23 cellular contexts compared by ENCODE assay signal in genomic region chr16:30991052-30991451, GRCh38.
"Had no signal": no experiment of that assay in that cellular context is flagged by ENCODE, and none has a peak within 500 bp of the region (broad histone marks: within the 10 kb centered on the region; RNA-seq: fewer than 3 reads in every experiment).

No MANE protein-coding gene starts in this region.

- H3K9me3 ChIP-seq: ascending aorta, SJCRH30, SK-N-SH had no signal

- H3K27me3 ChIP-seq: ascending aorta, brain microvascular endothelial cell, SJCRH30 had no signal

- H3K27ac Mint-ChIP-seq: activated naive CD8-positive, alpha-beta T cell treated with anti-CD3 and anti-CD28 coated beads, Interleukin-2, amount 50 U/mL, for 24 hours had no signal

- DNase-seq: activated CD4-positive, alpha-beta T cell treated with anti-CD3 and anti-CD28 coated beads for 4 hours; activated naive CD4-positive, alpha-beta T cell treated with anti-CD3 and anti-CD28 coated beads, Interleukin-2, amount 50 U/mL, for 16 hours; activated naive CD8-positive, alpha-beta T cell treated with anti-CD3 and anti-CD28 coated beads, Interleukin-2, amount 50 U/mL, for 24 hours; activated T-cell treated with anti-CD3 and anti-CD28 coated beads for 4 hours; activated T-cell treated with anti-CD3 and anti-CD28 coated beads, Interleukin-2, amount 50 U/mL, for 48 hours; amniotic stem cell; brain microvascular endothelial cell; cerebellar nuclear complex; MM.1S; NCI-H1105; NCI-H1436; NCI-H1694 treated with DMSO at 0.1 percent for 48 hours; NCI-H2029 treated with DMSO at 0.1 percent for 48 hours; NCI-H345; NCI-H510A; NCI-H526 treated with DMSO at 0.1 percent for 48 hours; NCI-H82; Right ventricle myocardium superior; SJCRH30; SK-N-SH had no signal

- H3K4me1 ChIP-seq: SJCRH30 had no signal

- H3K9me3 Mint-ChIP-seq: activated naive CD8-positive, alpha-beta T cell treated with anti-CD3 and anti-CD28 coated beads, Interleukin-2, amount 50 U/mL, for 24 hours had no signal

- H3K4me3 ChIP-seq: ascending aorta, cardiac muscle cell, SJCRH30 had no signal

- ATAC-seq: activated CD4-positive, CD25-positive, alpha-beta regulatory T cell treated with anti-CD3 and anti-CD28 coated beads, Interleukin-2, amount 50 U/mL, for 24 hours; activated naive CD8-positive, alpha-beta T cell treated with anti-CD3 and anti-CD28 coated beads, Interleukin-2, amount 50 U/mL, for 24 hours had no signal

- H3K4me3 Mint-ChIP-seq: activated naive CD8-positive, alpha-beta T cell treated with anti-CD3 and anti-CD28 coated beads, Interleukin-2, amount 50 U/mL, for 24 hours had no signal

- H3K36me3 ChIP-seq: ascending aorta, brain microvascular endothelial cell, cardiac muscle cell, SJCRH30 had no signal

- H3K4me2 ChIP-seq: SK-N-SH had no signal

- H3K9ac ChIP-seq: SK-N-SH had no signal

- H3K27ac ChIP-seq: ascending aorta, brain microvascular endothelial cell, cardiac muscle cell, SJCRH30 had no signal
